1 cellular context compared by ENCODE assay signal in the genomic region with DNA sequence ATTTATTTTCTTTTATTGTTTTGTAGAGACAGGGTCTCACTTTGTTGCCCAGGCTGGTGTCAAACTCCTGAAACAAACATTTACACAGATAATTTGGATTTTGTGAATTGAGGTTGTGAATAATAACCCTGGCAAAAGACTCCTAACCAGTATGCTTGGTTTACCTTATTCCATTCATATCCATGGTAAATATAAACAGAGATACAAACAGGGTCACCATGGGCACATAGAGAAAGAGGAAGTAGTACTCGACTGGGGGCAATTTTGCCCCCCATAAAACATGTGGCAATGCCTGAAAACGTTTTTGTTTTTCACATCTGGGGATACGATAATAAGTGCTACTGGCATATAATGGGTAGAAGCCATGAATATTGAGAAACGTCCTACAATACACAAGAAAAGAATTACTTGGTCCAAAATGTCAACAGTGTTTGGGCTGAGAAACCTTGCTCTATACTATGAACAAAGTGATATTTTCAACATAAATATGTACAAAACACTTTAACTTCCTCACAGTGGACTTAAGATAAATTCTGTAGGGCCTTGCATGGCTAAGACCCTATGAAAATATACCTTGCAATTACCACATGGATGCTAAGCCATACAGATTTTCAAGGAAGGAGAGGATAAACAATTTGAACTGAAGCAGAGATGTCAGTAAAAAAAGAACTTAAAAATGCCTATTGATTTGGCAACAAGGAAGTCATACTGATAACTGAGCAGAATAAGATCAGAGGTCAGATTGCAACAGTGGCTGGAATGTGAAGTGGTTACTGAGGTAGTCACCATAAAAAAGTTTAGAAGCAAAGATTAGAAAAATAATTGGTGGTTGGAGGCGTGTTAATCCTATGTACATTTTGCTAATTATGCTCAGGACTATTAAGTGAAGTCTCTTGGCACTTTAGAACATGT.
A peak's percentile ranks its signal among the peaks of the same experiment; 100 is the strongest.
TF ChIP-seq lines count a peak whose summit lies in the region.

No MANE protein-coding gene starts in this region.

TF ChIP-seq in liver, 16 proteins besides CTCF, POLR2A, EP300 and RAD21 (continued from another document):
- TF ChIP-seq, protein P1, sequence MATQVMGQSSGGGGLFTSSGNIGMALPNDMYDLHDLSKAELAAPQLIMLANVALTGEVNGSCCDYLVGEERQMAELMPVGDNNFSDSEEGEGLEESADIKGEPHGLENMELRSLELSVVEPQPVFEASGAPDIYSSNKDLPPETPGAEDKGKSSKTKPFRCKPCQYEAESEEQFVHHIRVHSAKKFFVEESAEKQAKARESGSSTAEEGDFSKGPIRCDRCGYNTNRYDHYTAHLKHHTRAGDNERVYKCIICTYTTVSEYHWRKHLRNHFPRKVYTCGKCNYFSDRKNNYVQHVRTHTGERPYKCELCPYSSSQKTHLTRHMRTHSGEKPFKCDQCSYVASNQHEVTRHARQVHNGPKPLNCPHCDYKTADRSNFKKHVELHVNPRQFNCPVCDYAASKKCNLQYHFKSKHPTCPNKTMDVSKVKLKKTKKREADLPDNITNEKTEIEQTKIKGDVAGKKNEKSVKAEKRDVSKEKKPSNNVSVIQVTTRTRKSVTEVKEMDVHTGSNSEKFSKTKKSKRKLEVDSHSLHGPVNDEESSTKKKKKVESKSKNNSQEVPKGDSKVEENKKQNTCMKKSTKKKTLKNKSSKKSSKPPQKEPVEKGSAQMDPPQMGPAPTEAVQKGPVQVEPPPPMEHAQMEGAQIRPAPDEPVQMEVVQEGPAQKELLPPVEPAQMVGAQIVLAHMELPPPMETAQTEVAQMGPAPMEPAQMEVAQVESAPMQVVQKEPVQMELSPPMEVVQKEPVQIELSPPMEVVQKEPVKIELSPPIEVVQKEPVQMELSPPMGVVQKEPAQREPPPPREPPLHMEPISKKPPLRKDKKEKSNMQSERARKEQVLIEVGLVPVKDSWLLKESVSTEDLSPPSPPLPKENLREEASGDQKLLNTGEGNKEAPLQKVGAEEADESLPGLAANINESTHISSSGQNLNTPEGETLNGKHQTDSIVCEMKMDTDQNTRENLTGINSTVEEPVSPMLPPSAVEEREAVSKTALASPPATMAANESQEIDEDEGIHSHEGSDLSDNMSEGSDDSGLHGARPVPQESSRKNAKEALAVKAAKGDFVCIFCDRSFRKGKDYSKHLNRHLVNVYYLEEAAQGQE (IDR thresholded peaks at IDR 0.05) = no peak
- TF ChIP-seq NR2F2 (IDR thresholded peaks at IDR 0.05) (peak; percentile 96), EGR1 (IDR thresholded peaks at IDR 0.05; ENCODE audit: low read depth in 2 of 2) (no peak), JUND (IDR thresholded peaks at IDR 0.05) (peak; percentile 60 to 71), HNF4A (conservative IDR thresholded peaks at IDR 0.05) (peak; percentile 89), TAF1 (conservative IDR thresholded peaks at IDR 0.05) (no peak)
TF ChIP-seq in liver: peak in this region for 10.
